37 cellular contexts compared by ENCODE assay signal in genomic region chr2:17930773-17931172, GRCh38. TPM values are rescaled to one million over a fixed set of nuclear protein-coding genes. Genes with fewer than 3 reads are reported as not detected.
"Had no signal": no experiment of that assay in that cellular context is flagged by ENCODE, and none has a peak within 500 bp of the region (broad histone marks: within the 10 kb centered on the region; RNA-seq: fewer than 3 reads in every experiment).

No MANE protein-coding gene starts in this region.

- H3K4me3 Mint-ChIP-seq: activated naive CD4-positive, alpha-beta T cell treated with anti-CD3 and anti-CD28 coated beads for 36 hours; activated naive CD4-positive, alpha-beta T cell treated with anti-CD3 and anti-CD28 coated beads, Interleukin-2, amount 10 ng/mL, durations not matched to agents 7 days and 5 days; activated naive CD4-positive, alpha-beta T cell treated with anti-CD3 and anti-CD28 coated beads, Interleukin-2, amount 50 U/mL, for 24 hours; activated naive CD8-positive, alpha-beta T cell; activated naive CD8-positive, alpha-beta T cell treated with anti-CD3 and anti-CD28 coated beads for 36 hours; activated naive CD8-positive, alpha-beta T cell treated with anti-CD3 and anti-CD28 coated beads, Interleukin-2, amount 10 ng/mL, durations not matched to agents 7 days and 5 days; activated naive CD8-positive, alpha-beta T cell treated with anti-CD3 and anti-CD28 coated beads, Interleukin-2, amount 50 U/mL, for 24 hours; activated T-cell treated with anti-CD3 and anti-CD28 coated beads, Interleukin-2, amount 50 U/mL, for 24 hours; activated T-cell treated with anti-CD3 and anti-CD28 coated beads, Interleukin-2, amount 50 U/mL, for 4 hours; activated T-cell treated with anti-CD3 and anti-CD28 coated beads, Interleukin-2, amount 50 U/mL, for 72 hours; activated T-helper 17 cell treated with anti-CD3 and anti-CD28 coated beads, Interleukin-2, amount 50 U/mL, for 72 hours; brain; central memory CD8-positive, alpha-beta T cell had no signal

- ATAC-seq: activated naive CD4-positive, alpha-beta T cell treated with anti-CD3 and anti-CD28 coated beads, Interleukin-2, amount 50 U/mL, for 72 hours; activated naive CD8-positive, alpha-beta T cell treated with anti-CD3 and anti-CD28 coated beads, Interleukin-2, amount 50 U/mL, for 24 hours; activated T-cell treated with anti-CD3 and anti-CD28 coated beads, Interleukin-2, amount 50 U/mL, for 4 hours; activated T-cell treated with anti-CD3 and anti-CD28 coated beads, Interleukin-2, amount 50 U/mL, for 72 hours; activated T-helper 17 cell treated with anti-CD3 and anti-CD28 coated beads, Interleukin-2, amount 50 U/mL, for 72 hours; body of pancreas had no signal

- H3K27ac Mint-ChIP-seq: activated naive CD4-positive, alpha-beta T cell treated with anti-CD3 and anti-CD28 coated beads for 36 hours; activated naive CD4-positive, alpha-beta T cell treated with anti-CD3 and anti-CD28 coated beads, Interleukin-2, amount 10 ng/mL, durations not matched to agents 7 days and 5 days; activated naive CD4-positive, alpha-beta T cell treated with anti-CD3 and anti-CD28 coated beads, Interleukin-2, amount 50 U/mL, for 24 hours; activated naive CD4-positive, alpha-beta T cell treated with anti-CD3 and anti-CD28 coated beads, Interleukin-2, amount 50 U/mL, for 72 hours; activated naive CD8-positive, alpha-beta T cell; activated naive CD8-positive, alpha-beta T cell treated with anti-CD3 and anti-CD28 coated beads for 36 hours; activated naive CD8-positive, alpha-beta T cell treated with anti-CD3 and anti-CD28 coated beads, Interleukin-2, amount 10 ng/mL, durations not matched to agents 7 days and 5 days; activated naive CD8-positive, alpha-beta T cell treated with anti-CD3 and anti-CD28 coated beads, Interleukin-2, amount 50 U/mL, for 24 hours; activated T-cell treated with anti-CD3 and anti-CD28 coated beads, Interleukin-2, amount 50 U/mL, for 24 hours; activated T-cell treated with anti-CD3 and anti-CD28 coated beads, Interleukin-2, amount 50 U/mL, for 72 hours; activated T-helper 17 cell treated with anti-CD3 and anti-CD28 coated beads, Interleukin-2, amount 50 U/mL, for 72 hours; activated T-helper 2 cell treated with anti-CD3 and anti-CD28 coated beads, Interferon-gamma antibody, Interleukin-2, Interleukin-4, amounts not matched to agents 10 μg/mL and 5 μg/mL and 100 μg/mL, durations not matched to agents 14 hours and 24 hours and 36 hours; brain had no signal

- H3K27ac ChIP-seq: adrenal gland, ascending aorta, body of pancreas, brain microvascular endothelial cell, breast epithelium, cardiac muscle cell had no signal

- H3K27me3 ChIP-seq: adrenal gland, ascending aorta, body of pancreas, brain microvascular endothelial cell, breast epithelium, cardiac muscle cell had no signal

- H3K4me1 ChIP-seq: adrenal gland, body of pancreas, breast epithelium had no signal

- H3K4me3 ChIP-seq: adrenal gland, ascending aorta, body of pancreas, breast epithelium, cardiac muscle cell had no signal

- H3K4me1 Mint-ChIP-seq: activated naive CD4-positive, alpha-beta T cell treated with anti-CD3 and anti-CD28 coated beads, Interleukin-2, amount 10 ng/mL, durations not matched to agents 7 days and 5 days; activated naive CD4-positive, alpha-beta T cell treated with anti-CD3 and anti-CD28 coated beads, Interleukin-2, amount 50 U/mL, for 24 hours; activated naive CD8-positive, alpha-beta T cell treated with anti-CD3 and anti-CD28 coated beads for 36 hours; activated naive CD8-positive, alpha-beta T cell treated with anti-CD3 and anti-CD28 coated beads, Interleukin-2, amount 10 ng/mL, durations not matched to agents 7 days and 5 days; activated naive CD8-positive, alpha-beta T cell treated with anti-CD3 and anti-CD28 coated beads, Interleukin-2, amount 50 U/mL, for 24 hours; activated T-helper 17 cell treated with anti-CD3 and anti-CD28 coated beads, Interleukin-2, amount 50 U/mL, for 72 hours; central memory CD8-positive, alpha-beta T cell had no signal

- H3K36me3 Mint-ChIP-seq: activated naive CD4-positive, alpha-beta T cell treated with anti-CD3 and anti-CD28 coated beads, Interleukin-2, amount 10 ng/mL, durations not matched to agents 7 days and 5 days; activated naive CD4-positive, alpha-beta T cell treated with anti-CD3 and anti-CD28 coated beads, Interleukin-2, amount 50 U/mL, for 24 hours; activated naive CD8-positive, alpha-beta T cell; activated naive CD8-positive, alpha-beta T cell treated with anti-CD3 and anti-CD28 coated beads for 36 hours; activated naive CD8-positive, alpha-beta T cell treated with anti-CD3 and anti-CD28 coated beads, Interleukin-2, amount 10 ng/mL, durations not matched to agents 7 days and 5 days had no signal

- H3K9me3 Mint-ChIP-seq: activated naive CD4-positive, alpha-beta T cell treated with anti-CD3 and anti-CD28 coated beads, Interleukin-2, amount 10 ng/mL, durations not matched to agents 7 days and 5 days; activated naive CD4-positive, alpha-beta T cell treated with anti-CD3 and anti-CD28 coated beads, Interleukin-2, amount 50 U/mL, for 24 hours; activated naive CD8-positive, alpha-beta T cell treated with anti-CD3 and anti-CD28 coated beads, Interleukin-2, amount 10 ng/mL, durations not matched to agents 7 days and 5 days; activated T-cell treated with anti-CD3 and anti-CD28 coated beads, Interleukin-2, amount 50 U/mL, for 4 hours; activated T-helper 2 cell treated with anti-CD3 and anti-CD28 coated beads, Interferon-gamma antibody, Interleukin-2, Interleukin-4, amounts not matched to agents 10 μg/mL and 5 μg/mL and 100 μg/mL, durations not matched to agents 14 hours and 24 hours and 36 hours had no signal

- H3K27me3 Mint-ChIP-seq: activated naive CD4-positive, alpha-beta T cell treated with anti-CD3 and anti-CD28 coated beads, Interleukin-2, amount 10 ng/mL, durations not matched to agents 7 days and 5 days; activated naive CD8-positive, alpha-beta T cell; activated T-cell treated with anti-CD3 and anti-CD28 coated beads, Interleukin-2, amount 50 U/mL, for 24 hours; brain had no signal

- DNase-seq: activated effector memory CD4-positive, alpha-beta T cell treated with anti-CD3 and anti-CD28 coated beads, Interleukin-2, amount 50 U/mL, for 16 hours; activated effector memory CD4-positive, alpha-beta T cell treated with Interleukin-2 at 50 U/mL for 16 hours; activated gamma-delta T cell; activated gamma-delta T cell treated with Interleukin-2 at 50 U/mL for 16 hours; activated naive CD4-positive, alpha-beta T cell; activated naive CD4-positive, alpha-beta T cell treated with anti-CD3 and anti-CD28 coated beads for 36 hours; activated naive CD4-positive, alpha-beta T cell treated with anti-CD3 and anti-CD28 coated beads, Interleukin-2, amount 10 ng/mL, durations not matched to agents 7 days and 5 days; activated naive CD4-positive, alpha-beta T cell treated with anti-CD3 and anti-CD28 coated beads, Interleukin-2, amount 50 U/mL, for 16 hours; activated naive CD4-positive, alpha-beta T cell treated with Interleukin-2 at 50 U/mL for 16 hours; activated naive CD8-positive, alpha-beta T cell treated with anti-CD3 and anti-CD28 coated beads for 36 hours; activated naive CD8-positive, alpha-beta T cell treated with anti-CD3 and anti-CD28 coated beads, Interleukin-2, amount 10 ng/mL, durations not matched to agents 7 days and 5 days; activated naive CD8-positive, alpha-beta T cell treated with anti-CD3 and anti-CD28 coated beads, Interleukin-2, amount 50 U/mL, for 24 hours; activated T-cell treated with anti-CD3 and anti-CD28 coated beads, Interleukin-2, amount 50 U/mL, for 1 hour; activated T-cell treated with anti-CD3 and anti-CD28 coated beads, Interleukin-2, amount 50 U/mL, for 24 hours; activated T-cell treated with anti-CD3 and anti-CD28 coated beads, Interleukin-2, amount 50 U/mL, for 4 hours; activated T-cell treated with anti-CD3 and anti-CD28 coated beads, Interleukin-2, amount 50 U/mL, for 48 hours; activated T-cell treated with anti-CD3 and anti-CD28 coated beads, Interleukin-2, amount 50 U/mL, for 72 hours; adrenal gland; amniotic stem cell; amygdala; anterior cingulate cortex; aorta; body of pancreas; brain microvascular endothelial cell; caudate nucleus; central memory CD4-positive, alpha-beta T cell; cerebellar nuclear complex had no signal

- H3K9me3 ChIP-seq: adrenal gland, ascending aorta, body of pancreas, breast epithelium had no signal

- H3K36me3 ChIP-seq: adrenal gland, brain microvascular endothelial cell, breast epithelium, cardiac muscle cell had no signal

RNA-seq across cellular contexts. Expression of gene KCNS3, which starts 52.3 kb away (rescaled TPM):
- total RNA-seq: activated naive CD4-positive, alpha-beta T cell treated with anti-CD3 and anti-CD28 coated beads, Interleukin-2, amount 50 U/mL, for 72 hours; activated naive CD8-positive, alpha-beta T cell treated with anti-CD3 and anti-CD28 coated beads for 36 hours; activated naive CD8-positive, alpha-beta T cell treated with anti-CD3 and anti-CD28 coated beads, Interleukin-2, amount 10 ng/mL, durations not matched to agents 7 days and 5 days; activated T-cell treated with anti-CD3 and anti-CD28 coated beads, Interleukin-2, amount 50 U/mL, for 4 hours; activated T-cell treated with anti-CD3 and anti-CD28 coated beads, Interleukin-2, amount 50 U/mL, for 72 hours; activated T-helper 17 cell treated with anti-CD3 and anti-CD28 coated beads, Interleukin-2, amount 50 U/mL, for 72 hours had no signal
